ENCODE assay signal across 1 cellular context in genomic region chr16:87491522-87492240, GRCh38.
TF ChIP-seq lines count a peak whose summit lies in the region.
"Not testable (repeated sequence)": the region's sequence is repeated elsewhere in the genome, so short reads cannot be mapped to it uniquely, and the experiment has no call there.

No MANE protein-coding gene starts in this region.

TF ChIP-seq in HepG2, 621 proteins besides CTCF, POLR2A, EP300 and RAD21 (continued from another document and continues in another):
- TF ChIP-seq, protein P1, sequence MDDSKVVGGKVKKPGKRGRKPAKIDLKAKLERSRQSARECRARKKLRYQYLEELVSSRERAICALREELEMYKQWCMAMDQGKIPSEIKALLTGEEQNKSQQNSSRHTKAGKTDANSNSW (CRISPR knock-in tag; IDR thresholded peaks at IDR 0.05; ENCODE audit: borderline replicate concordance) = peak; percentile 36; the same call in 1 of the 2 replicates
- TF ChIP-seq BCL3 (CRISPR knock-in tag; IDR thresholded peaks at IDR 0.05) = 0 out of 2 replicates have a peak, but pooled peaks have one; percentile 31
- 0 out of 2 replicates have a peak, but pooled peaks have one; percentile 30 for TF ChIP-seq ZNF703 (CRISPR knock-in tag; IDR thresholded peaks at IDR 0.05; ENCODE audit: borderline replicate concordance)
- TF ChIP-seq, protein P2, sequence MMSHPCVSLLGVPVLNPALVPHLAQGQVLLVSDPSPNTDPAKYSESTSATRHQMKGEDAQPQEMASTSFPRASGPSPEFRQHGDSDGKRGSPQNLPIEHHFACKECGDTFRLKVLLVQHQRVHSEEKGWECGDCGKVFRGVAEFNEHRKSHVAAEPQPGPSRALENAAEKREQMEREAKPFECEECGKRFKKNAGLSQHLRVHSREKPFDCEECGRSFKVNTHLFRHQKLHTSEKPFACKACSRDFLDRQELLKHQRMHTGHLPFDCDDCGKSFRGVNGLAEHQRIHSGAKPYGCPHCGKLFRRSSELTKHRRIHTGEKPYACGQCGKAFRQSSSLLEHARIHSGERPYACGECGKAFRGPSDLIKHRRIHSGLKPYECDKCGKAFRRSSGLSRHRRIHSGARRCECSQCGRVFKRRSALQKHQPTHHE (CRISPR knock-in tag; IDR thresholded peaks at IDR 0.05; ENCODE audit: borderline replicate concordance) = peak; percentile 50; the same call in 1 of the 2 replicates
- peak; percentile 78; the same call in 1 of the 2 replicates for TF ChIP-seq HES4 (CRISPR knock-in tag; IDR thresholded peaks at IDR 0.05; ENCODE audit: borderline replicate concordance)
- TF ChIP-seq IRF2 (CRISPR knock-in tag; IDR thresholded peaks at IDR 0.05) = peak; percentile 14; the same call in 1 of the 2 replicates
- TF ChIP-seq MTF1 (CRISPR knock-in tag; IDR thresholded peaks at IDR 0.05) = peak; percentile 44; the same call in 1 of the 2 replicates
- TF ChIP-seq HOXA3 (CRISPR knock-in tag; IDR thresholded peaks at IDR 0.05) = peak; percentile 43; the same call in 1 of the 2 replicates
- TF ChIP-seq, protein P3, sequence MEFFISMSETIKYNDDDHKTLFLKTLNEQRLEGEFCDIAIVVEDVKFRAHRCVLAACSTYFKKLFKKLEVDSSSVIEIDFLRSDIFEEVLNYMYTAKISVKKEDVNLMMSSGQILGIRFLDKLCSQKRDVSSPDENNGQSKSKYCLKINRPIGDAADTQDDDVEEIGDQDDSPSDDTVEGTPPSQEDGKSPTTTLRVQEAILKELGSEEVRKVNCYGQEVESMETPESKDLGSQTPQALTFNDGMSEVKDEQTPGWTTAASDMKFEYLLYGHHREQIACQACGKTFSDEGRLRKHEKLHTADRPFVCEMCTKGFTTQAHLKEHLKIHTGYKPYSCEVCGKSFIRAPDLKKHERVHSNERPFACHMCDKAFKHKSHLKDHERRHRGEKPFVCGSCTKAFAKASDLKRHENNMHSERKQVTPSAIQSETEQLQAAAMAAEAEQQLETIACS (CRISPR knock-in tag; IDR thresholded peaks at IDR 0.05) = peak; percentile 62; the same call in 1 of the 2 replicates
- peak; percentile 39; the same call in 1 of the 2 replicates for TF ChIP-seq SALL1 (CRISPR knock-in tag; IDR thresholded peaks at IDR 0.05)
- TF ChIP-seq RXRA (CRISPR knock-in tag; IDR thresholded peaks at IDR 0.05) = peak; percentile 47; the same call in 1 of the 2 replicates
- peak; percentile 59; the same call in 1 of the 2 replicates for TF ChIP-seq ZNF235 (CRISPR knock-in tag; IDR thresholded peaks at IDR 0.05; ENCODE audit: borderline replicate concordance)
- TF ChIP-seq MAX (IDR thresholded peaks at IDR 0.05) = peak; percentile 61
- peak; percentile 56 for TF ChIP-seq ZNF776 (CRISPR knock-in tag; IDR thresholded peaks at IDR 0.05)
- peak; percentile 57; the same call in 1 of the 2 replicates for TF ChIP-seq KDM5B (CRISPR knock-in tag; IDR thresholded peaks at IDR 0.05; ENCODE audit: borderline replicate concordance)
- peak; percentile 42; the same call in 1 of the 2 replicates for TF ChIP-seq E2F5 (CRISPR knock-in tag; conservative IDR thresholded peaks at IDR 0.05)
- peak; percentile 51; the same call in 1 of the 2 replicates for TF ChIP-seq AHR (CRISPR knock-in tag; IDR thresholded peaks at IDR 0.05)
- TF ChIP-seq, protein P4, sequence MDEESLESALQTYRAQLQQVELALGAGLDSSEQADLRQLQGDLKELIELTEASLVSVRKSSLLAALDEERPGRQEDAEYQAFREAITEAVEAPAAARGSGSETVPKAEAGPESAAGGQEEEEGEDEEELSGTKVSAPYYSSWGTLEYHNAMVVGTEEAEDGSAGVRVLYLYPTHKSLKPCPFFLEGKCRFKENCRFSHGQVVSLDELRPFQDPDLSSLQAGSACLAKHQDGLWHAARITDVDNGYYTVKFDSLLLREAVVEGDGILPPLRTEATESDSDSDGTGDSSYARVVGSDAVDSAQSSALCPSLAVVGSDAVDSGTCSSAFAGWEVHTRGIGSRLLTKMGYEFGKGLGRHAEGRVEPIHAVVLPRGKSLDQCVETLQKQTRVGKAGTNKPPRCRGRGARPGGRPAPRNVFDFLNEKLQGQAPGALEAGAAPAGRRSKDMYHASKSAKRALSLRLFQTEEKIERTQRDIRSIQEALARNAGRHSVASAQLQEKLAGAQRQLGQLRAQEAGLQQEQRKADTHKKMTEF (CRISPR knock-in tag; IDR thresholded peaks at IDR 0.05) = peak; percentile 28; the same call in 1 of the 2 replicates
- TF ChIP-seq, protein P5, sequence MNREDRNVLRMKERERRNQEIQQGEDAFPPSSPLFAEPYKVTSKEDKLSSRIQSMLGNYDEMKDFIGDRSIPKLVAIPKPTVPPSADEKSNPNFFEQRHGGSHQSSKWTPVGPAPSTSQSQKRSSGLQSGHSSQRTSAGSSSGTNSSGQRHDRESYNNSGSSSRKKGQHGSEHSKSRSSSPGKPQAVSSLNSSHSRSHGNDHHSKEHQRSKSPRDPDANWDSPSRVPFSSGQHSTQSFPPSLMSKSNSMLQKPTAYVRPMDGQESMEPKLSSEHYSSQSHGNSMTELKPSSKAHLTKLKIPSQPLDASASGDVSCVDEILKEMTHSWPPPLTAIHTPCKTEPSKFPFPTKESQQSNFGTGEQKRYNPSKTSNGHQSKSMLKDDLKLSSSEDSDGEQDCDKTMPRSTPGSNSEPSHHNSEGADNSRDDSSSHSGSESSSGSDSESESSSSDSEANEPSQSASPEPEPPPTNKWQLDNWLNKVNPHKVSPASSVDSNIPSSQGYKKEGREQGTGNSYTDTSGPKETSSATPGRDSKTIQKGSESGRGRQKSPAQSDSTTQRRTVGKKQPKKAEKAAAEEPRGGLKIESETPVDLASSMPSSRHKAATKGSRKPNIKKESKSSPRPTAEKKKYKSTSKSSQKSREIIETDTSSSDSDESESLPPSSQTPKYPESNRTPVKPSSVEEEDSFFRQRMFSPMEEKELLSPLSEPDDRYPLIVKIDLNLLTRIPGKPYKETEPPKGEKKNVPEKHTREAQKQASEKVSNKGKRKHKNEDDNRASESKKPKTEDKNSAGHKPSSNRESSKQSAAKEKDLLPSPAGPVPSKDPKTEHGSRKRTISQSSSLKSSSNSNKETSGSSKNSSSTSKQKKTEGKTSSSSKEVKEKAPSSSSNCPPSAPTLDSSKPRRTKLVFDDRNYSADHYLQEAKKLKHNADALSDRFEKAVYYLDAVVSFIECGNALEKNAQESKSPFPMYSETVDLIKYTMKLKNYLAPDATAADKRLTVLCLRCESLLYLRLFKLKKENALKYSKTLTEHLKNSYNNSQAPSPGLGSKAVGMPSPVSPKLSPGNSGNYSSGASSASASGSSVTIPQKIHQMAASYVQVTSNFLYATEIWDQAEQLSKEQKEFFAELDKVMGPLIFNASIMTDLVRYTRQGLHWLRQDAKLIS (CRISPR knock-in tag; IDR thresholded peaks at IDR 0.05) = 0 out of 2 replicates have a peak, but pooled peaks have one; percentile 71
- TF ChIP-seq, protein P6, sequence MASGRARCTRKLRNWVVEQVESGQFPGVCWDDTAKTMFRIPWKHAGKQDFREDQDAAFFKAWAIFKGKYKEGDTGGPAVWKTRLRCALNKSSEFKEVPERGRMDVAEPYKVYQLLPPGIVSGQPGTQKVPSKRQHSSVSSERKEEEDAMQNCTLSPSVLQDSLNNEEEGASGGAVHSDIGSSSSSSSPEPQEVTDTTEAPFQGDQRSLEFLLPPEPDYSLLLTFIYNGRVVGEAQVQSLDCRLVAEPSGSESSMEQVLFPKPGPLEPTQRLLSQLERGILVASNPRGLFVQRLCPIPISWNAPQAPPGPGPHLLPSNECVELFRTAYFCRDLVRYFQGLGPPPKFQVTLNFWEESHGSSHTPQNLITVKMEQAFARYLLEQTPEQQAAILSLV (CRISPR knock-in tag; IDR thresholded peaks at IDR 0.05; ENCODE audit: borderline replicate concordance) = 0 out of 2 replicates have a peak, but pooled peaks have one; percentile 12
- TF ChIP-seq ZNF766 (CRISPR knock-in tag; IDR thresholded peaks at IDR 0.05; ENCODE audit: borderline replicate concordance) = peak; percentile 27; the same call in 1 of the 2 replicates
- not testable (repeated sequence) for TF ChIP-seq FOXA1 (IDR thresholded peaks at IDR 0.05); NONO (IDR thresholded peaks at IDR 0.05); MAZ (IDR thresholded peaks at IDR 0.05; ENCODE audit: borderline replicate concordance, low read depth, low read length)
- TF ChIP-seq FOXA1 (CRISPR knock-in tag; IDR thresholded peaks at IDR 0.05) = peak; percentile 15; the same call in 1 of the 2 replicates
- 0 out of 2 replicates have a peak, but pooled peaks have one; percentile 17 for TF ChIP-seq MXD4 (CRISPR knock-in tag; IDR thresholded peaks at IDR 0.05)
- TF ChIP-seq ETV6 (CRISPR knock-in tag; conservative IDR thresholded peaks at IDR 0.05) = 0 out of 2 replicates have a peak, but pooled peaks have one; percentile 58
- TF ChIP-seq, protein P7, sequence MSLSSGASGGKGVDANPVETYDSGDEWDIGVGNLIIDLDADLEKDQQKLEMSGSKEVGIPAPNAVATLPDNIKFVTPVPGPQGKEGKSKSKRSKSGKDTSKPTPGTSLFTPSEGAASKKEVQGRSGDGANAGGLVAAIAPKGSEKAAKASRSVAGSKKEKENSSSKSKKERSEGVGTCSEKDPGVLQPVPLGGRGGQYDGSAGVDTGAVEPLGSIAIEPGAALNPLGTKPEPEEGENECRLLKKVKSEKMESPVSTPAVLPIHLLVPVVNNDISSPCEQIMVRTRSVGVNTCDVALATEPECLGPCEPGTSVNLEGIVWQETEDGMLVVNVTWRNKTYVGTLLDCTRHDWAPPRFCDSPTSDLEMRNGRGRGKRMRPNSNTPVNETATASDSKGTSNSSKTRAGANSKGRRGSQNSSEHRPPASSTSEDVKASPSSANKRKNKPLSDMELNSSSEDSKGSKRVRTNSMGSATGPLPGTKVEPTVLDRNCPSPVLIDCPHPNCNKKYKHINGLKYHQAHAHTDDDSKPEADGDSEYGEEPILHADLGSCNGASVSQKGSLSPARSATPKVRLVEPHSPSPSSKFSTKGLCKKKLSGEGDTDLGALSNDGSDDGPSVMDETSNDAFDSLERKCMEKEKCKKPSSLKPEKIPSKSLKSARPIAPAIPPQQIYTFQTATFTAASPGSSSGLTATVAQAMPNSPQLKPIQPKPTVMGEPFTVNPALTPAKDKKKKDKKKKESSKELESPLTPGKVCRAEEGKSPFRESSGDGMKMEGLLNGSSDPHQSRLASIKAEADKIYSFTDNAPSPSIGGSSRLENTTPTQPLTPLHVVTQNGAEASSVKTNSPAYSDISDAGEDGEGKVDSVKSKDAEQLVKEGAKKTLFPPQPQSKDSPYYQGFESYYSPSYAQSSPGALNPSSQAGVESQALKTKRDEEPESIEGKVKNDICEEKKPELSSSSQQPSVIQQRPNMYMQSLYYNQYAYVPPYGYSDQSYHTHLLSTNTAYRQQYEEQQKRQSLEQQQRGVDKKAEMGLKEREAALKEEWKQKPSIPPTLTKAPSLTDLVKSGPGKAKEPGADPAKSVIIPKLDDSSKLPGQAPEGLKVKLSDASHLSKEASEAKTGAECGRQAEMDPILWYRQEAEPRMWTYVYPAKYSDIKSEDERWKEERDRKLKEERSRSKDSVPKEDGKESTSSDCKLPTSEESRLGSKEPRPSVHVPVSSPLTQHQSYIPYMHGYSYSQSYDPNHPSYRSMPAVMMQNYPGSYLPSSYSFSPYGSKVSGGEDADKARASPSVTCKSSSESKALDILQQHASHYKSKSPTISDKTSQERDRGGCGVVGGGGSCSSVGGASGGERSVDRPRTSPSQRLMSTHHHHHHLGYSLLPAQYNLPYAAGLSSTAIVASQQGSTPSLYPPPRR (CRISPR knock-in tag; IDR thresholded peaks at IDR 0.05; ENCODE audit: borderline replicate concordance) = 0 out of 2 replicates have a peak, but pooled peaks have one; percentile 38
- TF ChIP-seq NONO (CRISPR knock-in tag; conservative IDR thresholded peaks at IDR 0.05) = 0 out of 2 replicates have a peak, but pooled peaks have one; percentile 26
- peak; percentile 45 to 47; a peak in 1 of 4 replicates for TF ChIP-seq HMGXB4 (CRISPR knock-in tag; IDR thresholded peaks at IDR 0.05; ENCODE audit: borderline replicate concordance in 1 of 2, low read depth in 1 of 2)
- TF ChIP-seq TBX2 (CRISPR knock-in tag; IDR thresholded peaks at IDR 0.05; ENCODE audit: borderline replicate concordance) = peak; percentile 57; the same call in 1 of the 2 replicates
- TF ChIP-seq HNRNPLL (IDR thresholded peaks at IDR 0.05; ENCODE audit: low read depth, low read length, poor library complexity, severe bottlenecking) = peak; percentile 39
- TF ChIP-seq TAF1 (CRISPR knock-in tag; IDR thresholded peaks at IDR 0.05) = peak; percentile 68; the same call in 1 of the 2 replicates
- TF ChIP-seq NCOA2 (CRISPR knock-in tag; IDR thresholded peaks at IDR 0.05) = 0 out of 2 replicates have a peak, but pooled peaks have one; percentile 15
- TF ChIP-seq ZFP41 (CRISPR knock-in tag; IDR thresholded peaks at IDR 0.05; ENCODE audit: borderline replicate concordance) = 0 out of 2 replicates have a peak, but pooled peaks have one; percentile 30
- 0 out of 2 replicates have a peak, but pooled peaks have one; percentile 17 for TF ChIP-seq MEIS2 (CRISPR knock-in tag; IDR thresholded peaks at IDR 0.05)
- peak; percentile 63 for TF ChIP-seq MAZ (CRISPR knock-in tag; IDR thresholded peaks at IDR 0.05; ENCODE audit: low read depth)
- TF ChIP-seq ZBTB20 (CRISPR knock-in tag; IDR thresholded peaks at IDR 0.05; ENCODE audit: borderline replicate concordance, low read depth) = 0 out of 2 replicates have a peak, but pooled peaks have one; percentile 43
- TF ChIP-seq ESRRA (CRISPR knock-in tag; IDR thresholded peaks at IDR 0.05; ENCODE audit: low read depth) = peak; percentile 46; the same call in 1 of the 2 replicates
- 0 out of 2 replicates have a peak, but pooled peaks have one; percentile 73 for TF ChIP-seq ZNF124 (CRISPR knock-in tag; IDR thresholded peaks at IDR 0.05)
